Comparison of ENCODE assay signal across 1 cellular context in genomic region chr2:224417947-224418346, GRCh38.
TF ChIP-seq lines count a peak whose summit lies in the region.

No MANE protein-coding gene starts in this region.

TF ChIP-seq in H1, 55 proteins besides CTCF, POLR2A, EP300 and RAD21 (continued from another document):
- TF ChIP-seq CHD1 (IDR thresholded peaks at IDR 0.05; ENCODE audit: low read depth, low read length) (no peak), TAF1 (IDR thresholded peaks at IDR 0.05; ENCODE audit: low read depth, low read length) (no peak), BRCA1 (IDR thresholded peaks at IDR 0.05; ENCODE audit: low read depth, low read length) (no peak)
